Comparison of ENCODE assay signal across 8 cellular contexts in the genomic region with DNA sequence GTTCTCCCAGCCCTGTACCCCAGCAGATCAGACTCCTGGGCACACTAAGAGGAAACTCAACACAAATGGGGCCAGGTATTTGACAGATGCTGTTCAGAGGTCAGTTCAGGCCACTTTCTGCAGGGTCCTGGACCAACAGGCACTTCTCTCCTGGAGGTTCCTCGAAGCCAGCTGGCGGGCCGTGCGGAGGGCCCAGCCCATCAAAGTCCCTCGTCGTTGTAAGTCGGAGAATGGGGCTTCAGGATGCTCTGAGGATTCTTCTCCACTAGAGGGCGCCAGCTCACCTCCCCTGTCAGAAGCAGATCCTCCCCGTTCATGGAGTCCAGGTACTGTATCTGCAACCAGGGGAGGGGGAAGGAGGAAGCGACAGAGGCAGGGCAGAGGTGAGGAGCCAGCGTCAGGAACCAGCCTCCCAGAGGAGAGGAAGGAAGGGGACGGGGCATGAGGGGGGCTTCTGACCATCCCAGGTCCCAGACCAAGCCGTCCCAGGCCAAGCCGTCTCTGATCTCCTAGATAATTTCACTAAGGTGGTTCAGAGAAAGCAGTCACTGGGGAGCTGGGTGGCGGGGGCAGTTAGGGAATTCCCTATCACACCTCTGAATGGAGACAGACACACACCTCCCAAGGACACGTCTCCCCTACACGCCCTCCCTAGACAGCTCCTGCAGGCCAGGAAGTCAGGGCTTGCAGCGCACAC. TPM values are rescaled to one million over a fixed set of nuclear protein-coding genes. Genes with fewer than 3 reads are reported as not detected.
A peak's percentile ranks its signal among the peaks of the same experiment; 100 is the strongest.
DNase-seq lines count a peak whose midpoint lies in the region; ATAC-seq, FAIRE-seq and TF ChIP-seq lines count a peak whose summit lies in the region.

No MANE protein-coding gene starts in this region.

- no peaks in the 10 kb centered on the region for H3K27me3 Mint-ChIP-seq in activated naive CD4-positive, alpha-beta T cell treated with anti-CD3 and anti-CD28 coated beads, Interleukin-2, amount 50 U/mL, for 24 hours

- H3K27ac Mint-ChIP-seq in activated naive CD4-positive, alpha-beta T cell treated with anti-CD3 and anti-CD28 coated beads, Interleukin-2, amount 50 U/mL, for 24 hours: peak overlapping the region; percentile 74

- no peaks in the 10 kb centered on the region for H3K4me1 ChIP-seq in upper lobe of right lung

- H3K4me3 ChIP-seq in upper lobe of right lung: no peak overlapping the region

- H3K27me3 ChIP-seq in upper lobe of right lung: no peaks in the 10 kb centered on the region

- H3K9me3 Mint-ChIP-seq in activated naive CD4-positive, alpha-beta T cell treated with anti-CD3 and anti-CD28 coated beads, Interleukin-2, amount 50 U/mL, for 24 hours: no peaks in the 10 kb centered on the region

- intact Hi-C loops in Right ventricle myocardium superior (cut with DNase I) (loop anchor here (5.0 kb wide), 1 partner anchor 143 kb away; no protein-coding TSS in a partner anchor), posterior cingulate gyrus (cut with DNase I) (loop anchor here (2.0 kb wide), 2 partner anchors 135 to 143 kb away; a partner anchor contains a TSS), upper lobe of right lung (cut with DNase I) (loop anchor here (5.0 kb wide), 1 partner anchor 138 kb away; no protein-coding TSS in a partner anchor)

- no peaks in the 10 kb centered on the region for H3K9me3 ChIP-seq in upper lobe of right lung

- no peak overlapping the region for H3K4me3 Mint-ChIP-seq in activated naive CD4-positive, alpha-beta T cell treated with anti-CD3 and anti-CD28 coated beads, Interleukin-2, amount 50 U/mL, for 24 hours

- peak; percentile 61 for ATAC-seq in Right ventricle myocardium superior (ENCODE audit: poor library complexity)
- peak; percentile 87 for ATAC-seq in upper lobe of right lung

- H3K4me1 Mint-ChIP-seq in activated naive CD4-positive, alpha-beta T cell treated with anti-CD3 and anti-CD28 coated beads, Interleukin-2, amount 50 U/mL, for 24 hours: peaks cover 31% of the 10 kb centered on the region

- peaks cover 6% of the 10 kb centered on the region for H3K36me3 ChIP-seq in upper lobe of right lung

- no peak overlapping the region for H3K27ac ChIP-seq in upper lobe of right lung

- peak; percentile 94 for TF ChIP-seq CTCF in upper lobe of right lung (IDR thresholded peaks at IDR 0.05)

- peak; percentile 89 for DNase-seq in ACHN
- peak; percentile 80 for DNase-seq in GM19239 (ENCODE audit: insufficient read length, low spot score)
- peak; percentile 86 for DNase-seq in NCI-H1105 treated with DMSO at 0.1 percent for 48 hours (lab: John Stamatoyannopoulos, UW)
- DNase-seq in SKM-1 treated with dmso at 0.1 percent for 144 hours (lab: John Stamatoyannopoulos, UW; ENCODE audit: unreplicated experiment): peak; percentile 87
- DNase-seq in Right ventricle myocardium superior: peak; percentile 80
- DNase-seq in posterior cingulate gyrus: peak; percentile 38 to 95 (median 76)
- DNase-seq in upper lobe of right lung: peak; percentile 76

- in situ Hi-C loops in ACHN (cut with HindIII; ENCODE audit: low pct_ligation_motif_present, low pct_unique_long_range_greater_than_20kb, low sequenced_read_pairs): no loop called here

- FAIRE-seq in GM19239 (lab: Jason Lieb, UNC): peak; percentile 80

- peaks cover 2% of the 10 kb centered on the region for H3K36me3 Mint-ChIP-seq in activated naive CD4-positive, alpha-beta T cell treated with anti-CD3 and anti-CD28 coated beads, Interleukin-2, amount 50 U/mL, for 24 hours

RNA-seq across cellular contexts. Expression of a gene that starts 11.7 kb away (rescaled TPM):
- not detected for total RNA-seq in Right ventricle myocardium superior
- not detected for total RNA-seq in upper lobe of right lung

RNA-seq across cellular contexts. Expression of a gene that starts 19.3 kb away (rescaled TPM):
- total RNA-seq in Right ventricle myocardium superior (30.3 TPM), upper lobe of right lung (78.8 TPM)

RNA-seq across cellular contexts. Expression of a gene that starts 26.0 kb away (rescaled TPM):
- 42.4 TPM for total RNA-seq in Right ventricle myocardium superior
- total RNA-seq in upper lobe of right lung: 85.2 TPM
